39 cellular contexts compared by ENCODE assay signal in genomic region chr15:81168680-81169079, GRCh38. TPM values are rescaled to one million over a fixed set of nuclear protein-coding genes. Genes with fewer than 3 reads are reported as not detected.
"Had no signal": no experiment of that assay in that cellular context is flagged by ENCODE, and none has a peak within 500 bp of the region (broad histone marks: within the 10 kb centered on the region; RNA-seq: fewer than 3 reads in every experiment).

No MANE protein-coding gene starts in this region.

- H3K4me2 ChIP-seq: KMS-11, SK-N-SH had no signal

- H3K27ac ChIP-seq: ascending aorta, cardiac muscle cell, KMS-11, Peyer's patch, SJSA1, VCaP had no signal

- H3K4me1 Mint-ChIP-seq: activated B cell treated with CpG ODN at 0.5 μM for 24 hours; activated naive CD8-positive, alpha-beta T cell treated with anti-CD3 and anti-CD28 coated beads for 36 hours; central memory CD8-positive, alpha-beta T cell had no signal

- H3K4me3 Mint-ChIP-seq: activated B cell treated with CpG ODN at 0.5 μM for 24 hours; activated naive CD4-positive, alpha-beta T cell treated with anti-CD3 and anti-CD28 coated beads for 36 hours; activated naive CD8-positive, alpha-beta T cell treated with anti-CD3 and anti-CD28 coated beads for 36 hours; activated T-cell treated with anti-CD3 and anti-CD28 coated beads, Interleukin-2, amount 50 U/mL, for 4 hours; activated T-helper 1 cell treated with anti-CD3 and anti-CD28 coated beads, Interleukin-12 subunit alpha, Interleukin-12 subunit beta, Interleukin-2, Interleukin-4 antibody, amounts not matched to agents 30 ng/mL and 10 ng/mL and 1 ng/mL, durations not matched to agents 14 hours and 24 hours and 36 hours; central memory CD8-positive, alpha-beta T cell; T-helper 1 cell treated with Interleukin-12 subunit alpha and Interleukin-12 subunit beta and Interleukin-4 antibody, amounts not matched to agents 30 μg/mL and 1 μg/mL, for 36 hours had no signal

- H3K9me3 ChIP-seq: ascending aorta, Peyer's patch, SJSA1, SK-N-SH had no signal

- DNase-seq: activated B cell treated with CpG ODN at 0.5 μM for 24 hours; activated CD4-positive, alpha-beta T cell treated with anti-CD3 and anti-CD28 coated beads for 4 hours; activated CD4-positive, alpha-beta T cell treated with anti-CD3 and anti-CD28 coated beads, Interleukin-2, amount 50 U/mL, for 4 hours; activated CD4-positive, CD25-positive, alpha-beta regulatory T cell treated with anti-CD3 and anti-CD28 coated beads, Interleukin-2, amount 50 U/mL, for 72 hours; activated CD8-positive, alpha-beta memory T cell treated with anti-CD3 and anti-CD28 coated beads, Interleukin-2, amount 50 U/mL, for 4 hours; activated gamma-delta T cell treated with Interleukin-2 at 50 U/mL for 16 hours; activated naive CD4-positive, alpha-beta T cell treated with anti-CD3 and anti-CD28 coated beads for 36 hours; activated naive CD8-positive, alpha-beta T cell treated with anti-CD3 and anti-CD28 coated beads for 36 hours; activated T-cell treated with anti-CD3 and anti-CD28 coated beads for 4 hours; activated T-cell treated with anti-CD3 and anti-CD28 coated beads, Interleukin-2, amount 50 U/mL, for 4 hours; amygdala; MM.1S; MV-4-11; NCI-H1092 treated with DMSO at 0.1 percent for 48 hours; NCI-H1417; NCI-H146; NCI-H187; NCI-H2029 treated with DMSO at 0.1 percent for 48 hours; NCI-H2107; NCI-H2171; NCI-H510A; NCI-H748 treated with DMSO at 0.1 percent for 48 hours; NK-92 treated with Interleukin-12 subunit alpha and Interleukin-12 subunit beta, amount 100 ng/mL, for 24 hours; PC-3; Peyer's patch; RPMI8226; SHP77 treated with DMSO at 0.1 percent for 48 hours; SK-N-SH; T-helper 9 cell had no signal

- H3K4me1 ChIP-seq: ascending aorta, Peyer's patch, SJSA1 had no signal

- H3K9ac ChIP-seq: KMS-11, SK-N-SH had no signal

- H3K27ac Mint-ChIP-seq: activated B cell treated with CpG ODN at 0.5 μM for 24 hours; activated naive CD4-positive, alpha-beta T cell treated with anti-CD3 and anti-CD28 coated beads for 36 hours; activated naive CD8-positive, alpha-beta T cell treated with anti-CD3 and anti-CD28 coated beads for 36 hours; activated T-helper 1 cell treated with anti-CD3 and anti-CD28 coated beads, Interleukin-12 subunit alpha, Interleukin-12 subunit beta, Interleukin-2, Interleukin-4 antibody, amounts not matched to agents 30 ng/mL and 10 ng/mL and 1 ng/mL, durations not matched to agents 14 hours and 24 hours and 36 hours; T-helper 1 cell treated with Interleukin-12 subunit alpha and Interleukin-12 subunit beta and Interleukin-4 antibody, amounts not matched to agents 30 μg/mL and 1 μg/mL, for 36 hours had no signal

- H3K9me3 Mint-ChIP-seq: activated B cell treated with CpG ODN at 0.5 μM for 24 hours; activated naive CD4-positive, alpha-beta T cell treated with anti-CD3 and anti-CD28 coated beads for 36 hours; activated naive CD8-positive, alpha-beta T cell treated with anti-CD3 and anti-CD28 coated beads for 36 hours; activated T-cell treated with anti-CD3 and anti-CD28 coated beads, Interleukin-2, amount 50 U/mL, for 4 hours; activated T-helper 1 cell treated with anti-CD3 and anti-CD28 coated beads, Interleukin-12 subunit alpha, Interleukin-12 subunit beta, Interleukin-2, Interleukin-4 antibody, amounts not matched to agents 30 ng/mL and 10 ng/mL and 1 ng/mL, durations not matched to agents 14 hours and 24 hours and 36 hours; central memory CD8-positive, alpha-beta T cell; T-helper 1 cell treated with Interleukin-12 subunit alpha and Interleukin-12 subunit beta and Interleukin-4 antibody, amounts not matched to agents 30 μg/mL and 1 μg/mL, for 36 hours had no signal

- H3K4me3 ChIP-seq: ascending aorta, cardiac muscle cell, Peyer's patch, SJSA1 had no signal

- H3K36me3 ChIP-seq: ascending aorta, cardiac muscle cell, Peyer's patch, SJSA1 had no signal

- ATAC-seq: activated T-cell treated with anti-CD3 and anti-CD28 coated beads, Interleukin-2, amount 50 U/mL, for 4 hours; PC-3 had no signal

- H3K36me3 Mint-ChIP-seq: activated naive CD8-positive, alpha-beta T cell treated with anti-CD3 and anti-CD28 coated beads for 36 hours had no signal

- H3K27me3 ChIP-seq: ascending aorta, Peyer's patch, SJSA1 had no signal

RNA-seq across cellular contexts. Expression of gene IL16, which starts 28.0 kb away (rescaled TPM):
- total RNA-seq: cardiac muscle cell, LHCN-M2, SJSA1 had no signal
- polyA plus RNA-seq: cardiac muscle cell, SK-N-SH had no signal

RNA-seq across cellular contexts. Expression of gene CFAP161, which starts 34.6 kb away (rescaled TPM):
- total RNA-seq: activated naive CD4-positive, alpha-beta T cell treated with anti-CD3 and anti-CD28 coated beads for 36 hours; activated naive CD8-positive, alpha-beta T cell treated with anti-CD3 and anti-CD28 coated beads for 36 hours; activated T-cell treated with anti-CD3 and anti-CD28 coated beads, Interleukin-2, amount 50 U/mL, for 4 hours; activated T-helper 1 cell treated with anti-CD3 and anti-CD28 coated beads, Interleukin-12 subunit alpha, Interleukin-12 subunit beta, Interleukin-2, Interleukin-4 antibody, amounts not matched to agents 30 ng/mL and 10 ng/mL and 1 ng/mL, durations not matched to agents 14 hours and 24 hours and 36 hours; ascending aorta; cardiac muscle cell; chondrocyte; SJSA1 had no signal
- polyA plus RNA-seq: cardiac muscle cell had no signal
